ENCODE assay signal across 8 cellular contexts in genomic region chr1:84573967-84574842, GRCh38.
DNase-seq lines count a peak whose midpoint lies in the region; ATAC-seq and TF ChIP-seq lines count a peak whose summit lies in the region.

TSS of gene CTBS (minus strand) at chr1:84574440. CDS start at chr1:84574415, 25 bp downstream.

- no peaks in the 10 kb centered on the region for H4K20me1 ChIP-seq in OCI-LY3 (ENCODE audit: insufficient read depth, low read length)

- peaks cover 30% of the 10 kb centered on the region for H3K4me1 ChIP-seq in HUES48 (ENCODE audit: control insufficient read depth, insufficient read depth, low read length)
- H3K4me1 ChIP-seq in OCI-LY3 (ENCODE audit: low read length) = peaks cover 12% of the 10 kb centered on the region

- peaks cover 18% of the 10 kb centered on the region for H3K79me2 ChIP-seq in OCI-LY3 (ENCODE audit: low read length)

- H3K9me3 ChIP-seq in HUES48 (ENCODE audit: control insufficient read depth, insufficient read depth, low read length) (no peaks in the 10 kb centered on the region), OCI-LY3 (ENCODE audit: insufficient read depth, low read length) (no peaks in the 10 kb centered on the region)

- H3K36me3 ChIP-seq in HUES48 (ENCODE audit: control insufficient read depth, insufficient read depth, low read length) (no peaks in the 10 kb centered on the region), OCI-LY3 (replicated peaks; ENCODE audit: low read depth, low read length) (peaks cover 11% of the 10 kb centered on the region)

- H2AFZ ChIP-seq in OCI-LY3 (ENCODE audit: low read depth, low read length) = peak within 1 kb of the TSS; percentile 84; the same call in 1 of the 2 replicates

- peak; percentile 84 for ATAC-seq in GM21423 (IDR thresholded peaks at IDR 0.05; ENCODE audit: unreplicated experiment)

- H3K4me3 ChIP-seq in HUES48 (ENCODE audit: low read depth, low read length) = peak within 1 kb of the TSS; percentile 65
- peak within 1 kb of the TSS; percentile 95 for H3K4me3 ChIP-seq in OCI-LY3 (ENCODE audit: low read length)

- H3K9ac ChIP-seq in HUES48 (ENCODE audit: low read depth, low read length) = peak within 1 kb of the TSS; percentile 74
- peak within 1 kb of the TSS; percentile 96 for H3K9ac ChIP-seq in OCI-LY3 (ENCODE audit: low read length)

- DNase-seq in D341Med (ENCODE audit: low spot score) (peak; percentile 97), activated T-cell treated with anti-CD3 and anti-CD28 coated beads for 24 hours (ENCODE audit: low read depth) (peak; percentile 77), epidermal melanocyte (ENCODE audit: insufficient read length, low spot score) (peak; percentile 92), middle frontal gyrus (ENCODE audit: extremely low spot score, low spot score) (peak; percentile 67)
- DNase-seq in stimulated activated CD8-positive, alpha-beta memory T cell treated with anti-CD3 and anti-CD28 coated beads, Interleukin-2, amount 100 ng/mL, for 48 hours (ENCODE audit: low read depth in 2 of 2) = peak; percentile 76 to 84

- H3K27me3 ChIP-seq in HUES48 (ENCODE audit: control insufficient read depth, insufficient read depth, low read length) = peaks cover 7% of the 10 kb centered on the region
- no peaks in the 10 kb centered on the region for H3K27me3 ChIP-seq in OCI-LY3 (ENCODE audit: low read depth, low read length)

- peak within 1 kb of the TSS; percentile 100 for H3K4me2 ChIP-seq in OCI-LY3 (ENCODE audit: low read length)

- no peak for TF ChIP-seq CTCF in OCI-LY3 (IDR thresholded peaks at IDR 0.05; ENCODE audit: low read depth, low read length)

- H3K27ac ChIP-seq in HUES48 (ENCODE audit: low read depth, low read length) (peak within 1 kb of the TSS; percentile 97), OCI-LY3 (ENCODE audit: low read length) (peak within 1 kb of the TSS; percentile 94)

Comparison
In these comparisons a context has a peak if more than half of its experiments do, and no peak if none do; other contexts are left out.
1. Peak in every context shown above with its lines: DNase-seq, ATAC-seq, H3K4me3 ChIP-seq and H3K27ac ChIP-seq.